11 cellular contexts compared by ENCODE assay signal in genomic region chrX:136765957-136766356, GRCh38. TPM values are rescaled to one million over a fixed set of nuclear protein-coding genes. Genes with fewer than 3 reads are reported as not detected.
A peak's percentile ranks its signal among the peaks of the same experiment; 100 is the strongest.
DNase-seq lines count a peak whose midpoint lies in the region; ATAC-seq and TF ChIP-seq lines count a peak whose summit lies in the region.
"Had no signal": no experiment of that assay in that cellular context is flagged by ENCODE, and none has a peak within 500 bp of the region (broad histone marks: within the 10 kb centered on the region; RNA-seq: fewer than 3 reads in every experiment).

No MANE protein-coding gene starts in this region.

- TF ChIP-seq CTCF in activated CD8-positive, alpha-beta T cell treated with anti-CD3 and anti-CD28 coated beads for 36 hours (IDR thresholded peaks at IDR 0.05), result no peak
- TF ChIP-seq CTCF in right atrium auricular region (IDR thresholded peaks at IDR 0.05) (no peak), type B pancreatic cell (conservative IDR thresholded peaks at IDR 0.05) (no peak), GM13977 (IDR thresholded peaks at IDR 0.05; ENCODE audit: extremely low read depth, insufficient read depth, missing control alignments) (no peak)

- intact Hi-C loops in activated CD8-positive, alpha-beta T cell treated with anti-CD3 and anti-CD28 coated beads for 36 hours (cut with micrococcal nuclease), result loop anchor here (10.0 kb wide), 1 partner anchor 51 kb away; no protein-coding TSS in a partner anchor

- H3K4me1 ChIP-seq in right atrium auricular region, result no peaks in the 10 kb centered on the region

- in situ Hi-C loops in GM13977 (cut with MboI; ENCODE audit: low pct_unique_long_range_greater_than_20kb, low sequenced_read_pairs, unreplicated experiment), result no loop called here

- POLR2A ChIA-PET in activated CD8-positive, alpha-beta T cell treated with anti-CD3 and anti-CD28 coated beads for 36 hours (lab: Charles Lee), result interaction anchor here (0.6 to 4.5 kb wide), 5 partner anchors 13 to 113 kb away, joined by 3 to 29 read pairs (median 5); no protein-coding TSS in a partner anchor

- H3K36me3 ChIP-seq in right atrium auricular region, result no peaks in the 10 kb centered on the region

- H3K9me3 Mint-ChIP-seq in activated naive CD4-positive, alpha-beta T cell treated with anti-CD3 and anti-CD28 coated beads, Interleukin-2, amount 10 ng/mL, durations not matched to agents 7 days and 5 days, result no peaks in the 10 kb centered on the region
- no peaks in the 10 kb centered on the region for H3K9me3 Mint-ChIP-seq in activated CD8-positive, alpha-beta T cell treated with anti-CD3 and anti-CD28 coated beads for 36 hours
- no peaks in the 10 kb centered on the region for H3K9me3 Mint-ChIP-seq in type B pancreatic cell

- no peak for ATAC-seq in activated CD8-positive, alpha-beta T cell treated with anti-CD3 and anti-CD28 coated beads for 36 hours
- no peak for ATAC-seq in GM18861 (IDR thresholded peaks at IDR 0.05; ENCODE audit: unreplicated experiment)

- peak overlapping the region; percentile 67 for H3K4me3 Mint-ChIP-seq in activated naive CD4-positive, alpha-beta T cell treated with anti-CD3 and anti-CD28 coated beads, Interleukin-2, amount 10 ng/mL, durations not matched to agents 7 days and 5 days
- H3K4me3 Mint-ChIP-seq in activated CD8-positive, alpha-beta T cell treated with anti-CD3 and anti-CD28 coated beads for 36 hours, result peak overlapping the region; percentile 74
- peak overlapping the region; percentile 81 for H3K4me3 Mint-ChIP-seq in type B pancreatic cell

- H3K27ac Mint-ChIP-seq in activated naive CD4-positive, alpha-beta T cell treated with anti-CD3 and anti-CD28 coated beads, Interleukin-2, amount 10 ng/mL, durations not matched to agents 7 days and 5 days, result peak overlapping the region; percentile 85
- H3K27ac Mint-ChIP-seq in activated CD8-positive, alpha-beta T cell treated with anti-CD3 and anti-CD28 coated beads for 36 hours, result peak overlapping the region; percentile 49
- no peak overlapping the region for H3K27ac Mint-ChIP-seq in type B pancreatic cell

- CTCF ChIA-PET in activated naive CD4-positive, alpha-beta T cell treated with anti-CD3 and anti-CD28 coated beads, Interleukin-2, amount 10 ng/mL, durations not matched to agents 7 days and 5 days (lab: Charles Lee), result interaction anchor here (1.4 kb wide), 1 partner anchor 13 kb away, joined by 3 read pairs; no protein-coding TSS in a partner anchor
- CTCF ChIA-PET in activated CD8-positive, alpha-beta T cell treated with anti-CD3 and anti-CD28 coated beads for 36 hours (lab: Charles Lee), result interaction anchor here (0.7 to 1.4 kb wide), 6 partner anchors 9 to 157 kb away, joined by 3 read pairs; no protein-coding TSS in a partner anchor

- H3K9me3 ChIP-seq in right atrium auricular region, result no peaks in the 10 kb centered on the region

- peaks cover 73% of the 10 kb centered on the region for H3K4me1 Mint-ChIP-seq in activated naive CD4-positive, alpha-beta T cell treated with anti-CD3 and anti-CD28 coated beads, Interleukin-2, amount 10 ng/mL, durations not matched to agents 7 days and 5 days
- peaks cover 61% of the 10 kb centered on the region for H3K4me1 Mint-ChIP-seq in activated CD8-positive, alpha-beta T cell treated with anti-CD3 and anti-CD28 coated beads for 36 hours (ENCODE audit: low read depth)
- no peaks in the 10 kb centered on the region for H3K4me1 Mint-ChIP-seq in type B pancreatic cell (ENCODE audit: unreplicated experiment)

- no peaks in the 10 kb centered on the region for H3K27me3 ChIP-seq in right atrium auricular region

- no peaks in the 10 kb centered on the region for H3K27me3 Mint-ChIP-seq in activated naive CD4-positive, alpha-beta T cell treated with anti-CD3 and anti-CD28 coated beads, Interleukin-2, amount 10 ng/mL, durations not matched to agents 7 days and 5 days
- H3K27me3 Mint-ChIP-seq in activated CD8-positive, alpha-beta T cell treated with anti-CD3 and anti-CD28 coated beads for 36 hours, result no peaks in the 10 kb centered on the region
- peaks cover 24% of the 10 kb centered on the region for H3K27me3 Mint-ChIP-seq in type B pancreatic cell

- H3K27ac ChIP-seq in right atrium auricular region, result peak overlapping the region; percentile 13 to 94
- H3K27ac ChIP-seq: epithelial cell of prostate had no signal

- DNase-seq in activated naive CD4-positive, alpha-beta T cell treated with anti-CD3 and anti-CD28 coated beads, Interleukin-2, amount 10 ng/mL, durations not matched to agents 7 days and 5 days, result no peak
- no peak for DNase-seq in activated naive CD4-positive, alpha-beta T cell treated with Interleukin-2 at 50 U/mL for 16 hours
- DNase-seq in activated CD8-positive, alpha-beta T cell treated with anti-CD3 and anti-CD28 coated beads for 36 hours, result no peak
- DNase-seq in right atrium auricular region (ENCODE audit: low spot score) (no peak), type B pancreatic cell (ENCODE audit: extremely low spot score, unreplicated experiment) (no peak), GM13977 (ENCODE audit: low spot score) (no peak), SKM-1 treated with dmso at 0.1 percent for 144 hours (lab: John Stamatoyannopoulos, UW; ENCODE audit: unreplicated experiment) (no peak)
- DNase-seq: kidney, NCI-H526 treated with DMSO at 0.1 percent for 48 hours had no signal

- H3K4me3 ChIP-seq in right atrium auricular region, result peak overlapping the region in 1 of 2 donors; percentile 61

- peaks cover 31% of the 10 kb centered on the region for H3K36me3 Mint-ChIP-seq in activated naive CD4-positive, alpha-beta T cell treated with anti-CD3 and anti-CD28 coated beads, Interleukin-2, amount 10 ng/mL, durations not matched to agents 7 days and 5 days
- peaks cover 13% of the 10 kb centered on the region for H3K36me3 Mint-ChIP-seq in activated CD8-positive, alpha-beta T cell treated with anti-CD3 and anti-CD28 coated beads for 36 hours (ENCODE audit: low read depth)
- H3K36me3 Mint-ChIP-seq in type B pancreatic cell, result no peaks in the 10 kb centered on the region

RNA-seq across cellular contexts. Expression of gene ARHGEF6, which starts 14.8 kb away (rescaled TPM):
- total RNA-seq in activated CD8-positive, alpha-beta T cell treated with anti-CD3 and anti-CD28 coated beads for 36 hours, result 10 to 100 TPM; 45.7 to 45.8 TPM
- total RNA-seq in right atrium auricular region (10 to 100 TPM; 41.3 to 45.8 TPM), type B pancreatic cell (ENCODE audit: low replicate concordance) (0.07 and 3.8 TPM in 2 replicates)
